ENCODE assay signal across 8 cellular contexts in the genomic region with DNA sequence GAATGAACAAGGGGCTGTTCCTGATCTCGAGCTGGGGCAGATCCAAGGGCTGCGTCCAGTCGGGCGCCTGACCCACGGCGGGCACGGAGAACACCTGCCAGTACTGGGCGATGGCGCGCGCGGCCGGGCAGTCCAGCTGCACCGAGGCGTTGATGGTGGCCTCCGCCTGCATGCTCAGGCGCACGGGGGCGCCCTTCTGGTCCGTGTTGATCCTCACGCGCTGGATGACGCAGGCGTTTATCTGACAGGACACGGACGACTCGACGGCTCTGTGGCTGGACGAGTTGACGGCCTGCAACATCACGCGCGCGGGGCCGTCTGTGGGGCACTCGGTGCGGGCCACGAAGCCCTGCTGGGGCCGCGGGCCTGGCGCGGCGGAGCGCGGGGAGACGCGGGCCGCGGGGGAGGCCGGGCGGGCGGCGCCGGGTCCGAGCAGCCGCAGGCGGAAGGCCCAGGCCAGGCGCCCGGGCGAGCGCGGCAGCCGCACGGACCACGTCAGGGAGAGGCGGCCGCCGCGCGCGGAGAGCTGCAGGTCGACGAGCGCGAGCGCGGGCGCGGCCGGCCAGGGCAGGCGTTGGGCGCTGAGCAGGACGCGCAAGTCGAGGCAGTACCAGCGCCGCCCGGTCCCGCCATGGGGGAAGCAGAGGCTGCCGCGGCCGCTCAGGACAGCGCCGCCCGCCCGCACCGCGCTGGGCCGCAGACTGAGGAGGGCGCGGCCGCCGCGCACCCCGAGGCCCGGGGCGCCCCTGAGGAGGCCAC. TPM values are rescaled to one million over a fixed set of nuclear protein-coding genes. Genes with fewer than 3 reads are reported as not detected.
A peak's percentile ranks its signal among the peaks of the same experiment; 100 is the strongest.
DNase-seq lines count a peak whose midpoint lies in the region; ATAC-seq and TF ChIP-seq lines count a peak whose summit lies in the region.
"Had no signal": no experiment of that assay in that cellular context is flagged by ENCODE, and none has a peak within 500 bp of the region (broad histone marks: within the 10 kb centered on the region; RNA-seq: fewer than 3 reads in every experiment).

No MANE protein-coding gene starts in this region.

- no peaks in the 10 kb centered on the region for H3K9me3 ChIP-seq in T-helper 17 cell (ENCODE audit: control insufficient read depth, low read length, poor library complexity, severe bottlenecking)

- H3K4me3 Mint-ChIP-seq in T-helper 17 cell (no peak overlapping the region), chondrocyte (ENCODE audit: unreplicated experiment) (no peak overlapping the region)
- peak overlapping the region; percentile 46 to 68 for H3K4me3 Mint-ChIP-seq in stimulated activated naive CD8-positive, alpha-beta T cell treated with anti-CD3 and anti-CD28 coated beads, Interleukin-15, amount 100 ng/mL, for 72 hours

- DNase-seq in T-helper 17 cell: no peak
- DNase-seq in chondrocyte (ENCODE audit: low spot score): no peak
- DNase-seq in islet precursor cell: peak; percentile 84
- peak; percentile 44 to 55 for DNase-seq in stimulated activated naive CD8-positive, alpha-beta T cell treated with anti-CD3 and anti-CD28 coated beads, Interleukin-15, amount 100 ng/mL, for 72 hours
- DNase-seq in kidney glomerular epithelial cell (lab: John Stamatoyannopoulos, UW): no peak
- DNase-seq in cerebellar nuclear complex (lab: John Stamatoyannopoulos, UW): no peak

- H3K4me1 Mint-ChIP-seq in T-helper 17 cell: peaks cover 9% of the 10 kb centered on the region
- peaks cover 9% of the 10 kb centered on the region for H3K4me1 Mint-ChIP-seq in chondrocyte (ENCODE audit: low read depth)
- peaks cover 18% of the 10 kb centered on the region for H3K4me1 Mint-ChIP-seq in stimulated activated naive CD8-positive, alpha-beta T cell treated with anti-CD3 and anti-CD28 coated beads, Interleukin-15, amount 100 ng/mL, for 72 hours

- H3K27me3 Mint-ChIP-seq in T-helper 17 cell (peaks cover 78% of the 10 kb centered on the region), chondrocyte (ENCODE audit: low read depth) (peaks cover 11% of the 10 kb centered on the region)
- H3K27me3 Mint-ChIP-seq in stimulated activated naive CD8-positive, alpha-beta T cell treated with anti-CD3 and anti-CD28 coated beads, Interleukin-15, amount 100 ng/mL, for 72 hours: peaks cover 96% of the 10 kb centered on the region

- peak; percentile 50 for TF ChIP-seq CTCF in chondrocyte (IDR thresholded peaks at IDR 0.05)

- ATAC-seq in T-helper 17 cell (peak; percentile 39), HG02885 (IDR thresholded peaks at IDR 0.05; ENCODE audit: poor library complexity, unreplicated experiment) (no peak)
- ATAC-seq in stimulated activated naive CD8-positive, alpha-beta T cell treated with anti-CD3 and anti-CD28 coated beads, Interleukin-15, amount 100 ng/mL, for 72 hours: peak; percentile 84

- H3K9me3 Mint-ChIP-seq in chondrocyte (ENCODE audit: low read depth): peaks cover 39% of the 10 kb centered on the region
- H3K9me3 Mint-ChIP-seq in stimulated activated naive CD8-positive, alpha-beta T cell treated with anti-CD3 and anti-CD28 coated beads, Interleukin-15, amount 100 ng/mL, for 72 hours: peaks cover 10 to 14% of the 10 kb centered on the region in 2 donors

- peaks cover 5% of the 10 kb centered on the region for H3K36me3 Mint-ChIP-seq in T-helper 17 cell (ENCODE audit: low read depth)
- H3K36me3 Mint-ChIP-seq in chondrocyte (ENCODE audit: low read depth): peaks cover 13% of the 10 kb centered on the region

- H3K27ac Mint-ChIP-seq in T-helper 17 cell: no peak overlapping the region
- no peak overlapping the region for H3K27ac Mint-ChIP-seq in chondrocyte (ENCODE audit: unreplicated experiment)
- no peak overlapping the region for H3K27ac Mint-ChIP-seq in stimulated activated naive CD8-positive, alpha-beta T cell treated with anti-CD3 and anti-CD28 coated beads, Interleukin-15, amount 100 ng/mL, for 72 hours

RNA-seq across cellular contexts. Expression of gene PKDREJ, which starts 0.5 kb away (rescaled TPM):
- total RNA-seq in T-helper 17 cell: not detected
- 0.05 to 0.08 TPM (median 0.07 TPM) in 3 replicates for total RNA-seq in chondrocyte
- total RNA-seq: activated CD8-positive, alpha-beta memory T cell treated with anti-CD3 and anti-CD28 coated beads for 36 hours had no signal

RNA-seq across cellular contexts. Expression of gene TTC38, which starts 5.2 kb away (rescaled TPM):
- total RNA-seq in T-helper 17 cell (1 to 10 TPM; 4.3 to 7.1 TPM), chondrocyte (13.8 to 19.6 TPM (median 16.5 TPM) in 3 replicates)

RNA-seq across cellular contexts. Expression of gene CDPF1, which starts 12.5 kb away (rescaled TPM):
- 1 to 10 TPM; 3.5 to 4.3 TPM for total RNA-seq in T-helper 17 cell
- 7.7 to 11.2 TPM (median 9.9 TPM) in 3 replicates for total RNA-seq in chondrocyte

RNA-seq across cellular contexts. Expression of gene GTSE1, which starts 34.0 kb away (rescaled TPM):
- total RNA-seq in T-helper 17 cell (under 1 TPM; 0.25 to 0.57 TPM), chondrocyte (7.2 to 8.2 TPM (median 7.3 TPM) in 3 replicates)

Comparison
In these comparisons a context has a peak if more than half of its experiments do, and no peak if none do; other contexts are left out.
1. DNase-seq: peak in islet precursor cell (single experiment) and stimulated activated naive CD8-positive, alpha-beta T cell treated with anti-CD3 and anti-CD28 coated beads, Interleukin-15, amount 100 ng/mL, for 72 hours (2 of 2); none in T-helper 17 cell (0 of 3), chondrocyte (single experiment), kidney glomerular epithelial cell (single experiment) and cerebellar nuclear complex (0 of 2).
2. H3K4me3 Mint-ChIP-seq: peak in stimulated activated naive CD8-positive, alpha-beta T cell treated with anti-CD3 and anti-CD28 coated beads, Interleukin-15, amount 100 ng/mL, for 72 hours (2 of 2); none in T-helper 17 cell (single experiment) and chondrocyte (single experiment).